ENCODE assay signal across 24 cellular contexts in genomic region chr12:130236421-130236820, GRCh38.
DNase-seq lines count a peak whose midpoint lies in the region; ATAC-seq and TF ChIP-seq lines count a peak whose summit lies in the region.
"Had no signal": no experiment of that assay in that cellular context is flagged by ENCODE, and none has a peak within 500 bp of the region (broad histone marks: within the 10 kb centered on the region; RNA-seq: fewer than 3 reads in every experiment).

No MANE protein-coding gene starts in this region.

- intact Hi-C loops in cardiac septum (cut with DNase I): no loop called here
- intact Hi-C loops in left cardiac atrium (cut with DNase I): no loop called here
- intact Hi-C loops in posterior vena cava (cut with DNase I): no loop called here

- ATAC-seq in left cardiac atrium (no peak), GM18907 (IDR thresholded peaks at IDR 0.05; ENCODE audit: unreplicated experiment) (no peak)
- ATAC-seq in activated T-cell treated with anti-CD3 and anti-CD28 coated beads, Interleukin-2, amount 50 U/mL, for 72 hours (replicated peaks in 1 of 2): no peak
- ATAC-seq: A549 had no signal

- H3K9me3 ChIP-seq in endodermal cell (ENCODE audit: control insufficient read depth, low read length): no peaks in the 10 kb centered on the region
- H3K9me3 ChIP-seq: BE2C had no signal

- H3K4me1 Mint-ChIP-seq in endodermal cell: no peaks in the 10 kb centered on the region
- no peaks in the 10 kb centered on the region for H3K4me1 Mint-ChIP-seq in activated T-cell treated with anti-CD3 and anti-CD28 coated beads, Interleukin-2, amount 50 U/mL, for 72 hours (ENCODE audit: low read depth)
- H3K4me1 Mint-ChIP-seq: CD14-positive monocyte; CD4-positive, alpha-beta memory T cell; CD4-positive, CD25-positive, alpha-beta regulatory T cell; CD8-positive, alpha-beta memory T cell had no signal

- peaks cover 4% of the 10 kb centered on the region for H3K9me3 Mint-ChIP-seq in endodermal cell
- peaks cover 0 to 11% of the 10 kb centered on the region in 2 donors for H3K9me3 Mint-ChIP-seq in activated T-cell treated with anti-CD3 and anti-CD28 coated beads, Interleukin-2, amount 50 U/mL, for 72 hours

- H3K36me3 ChIP-seq in endodermal cell (ENCODE audit: control insufficient read depth, insufficient read depth, low read length): no peaks in the 10 kb centered on the region
- H3K36me3 ChIP-seq: BE2C, BLaER1 had no signal

- 85 to 93% methylated on average over 9 to 10 of the region's 10 CpGs for WGBS in endodermal cell (ENCODE audit: insufficient coverage in 1 of 2, insufficient read length in 1 of 2), 2 experiments

- H3K27me3 Mint-ChIP-seq in endodermal cell (ENCODE audit: insufficient read depth): peaks cover 76% of the 10 kb centered on the region
- peaks cover 15% of the 10 kb centered on the region for H3K27me3 Mint-ChIP-seq in activated T-cell treated with anti-CD3 and anti-CD28 coated beads, Interleukin-2, amount 50 U/mL, for 72 hours (ENCODE audit: low read depth)
- H3K27me3 Mint-ChIP-seq: CD4-positive, CD25-positive, alpha-beta regulatory T cell had no signal

- no peak overlapping the region for H3K27ac Mint-ChIP-seq in endodermal cell
- H3K27ac Mint-ChIP-seq in activated T-cell treated with anti-CD3 and anti-CD28 coated beads, Interleukin-2, amount 50 U/mL, for 72 hours: no peak overlapping the region
- H3K27ac Mint-ChIP-seq: CD14-positive monocyte; CD4-positive, alpha-beta memory T cell; CD4-positive, CD25-positive, alpha-beta regulatory T cell; CD8-positive, alpha-beta memory T cell had no signal

- H3K36me3 Mint-ChIP-seq in endodermal cell (ENCODE audit: low read depth): no peaks in the 10 kb centered on the region
- H3K36me3 Mint-ChIP-seq in activated T-cell treated with anti-CD3 and anti-CD28 coated beads, Interleukin-2, amount 50 U/mL, for 72 hours (ENCODE audit: insufficient read depth in 2 of 2): peaks cover 0 to 3% of the 10 kb centered on the region in 2 donors
- H3K36me3 Mint-ChIP-seq: CD14-positive monocyte; CD4-positive, alpha-beta memory T cell; CD4-positive, CD25-positive, alpha-beta regulatory T cell; CD8-positive, alpha-beta memory T cell had no signal

- H3K4me3 ChIP-seq in endodermal cell (ENCODE audit: low read length): no peak overlapping the region
- H3K4me3 ChIP-seq: A549, BLaER1 had no signal

- no peak for TF ChIP-seq CTCF in endodermal cell (conservative IDR thresholded peaks at IDR 0.05)

- peaks cover 38% of the 10 kb centered on the region for H3K27me3 ChIP-seq in endodermal cell (ENCODE audit: control insufficient read depth, insufficient read depth, low read length, poor library complexity, severe bottlenecking)
- H3K27me3 ChIP-seq: BLaER1 had no signal

- H3K9ac ChIP-seq in endodermal cell (ENCODE audit: extremely low read depth, low read length, poor library complexity, severe bottlenecking): no peak overlapping the region
- H3K9ac ChIP-seq: BLaER1 had no signal

- H3K4me3 Mint-ChIP-seq in endodermal cell: no peak overlapping the region
- no peak overlapping the region for H3K4me3 Mint-ChIP-seq in activated T-cell treated with anti-CD3 and anti-CD28 coated beads, Interleukin-2, amount 50 U/mL, for 72 hours
- H3K4me3 Mint-ChIP-seq: CD14-positive monocyte; CD4-positive, alpha-beta memory T cell; CD4-positive, CD25-positive, alpha-beta regulatory T cell; CD8-positive, alpha-beta memory T cell had no signal

- H3K4me1 ChIP-seq in endodermal cell (ENCODE audit: control insufficient read depth, insufficient read depth, low read length): no peaks in the 10 kb centered on the region
- H3K4me1 ChIP-seq: A549, BE2C, BLaER1 had no signal

- DNase-seq in cardiac septum (ENCODE audit: low spot score): peak; percentile 15
- no peak for DNase-seq in left cardiac atrium
- DNase-seq in cerebellum (ENCODE audit: low spot score): peak; percentile 20
- peak; percentile 29 for DNase-seq in endodermal cell
- peak; percentile 23 for DNase-seq in posterior vena cava (ENCODE audit: low spot score)
- no peak for DNase-seq in activated T-cell treated with anti-CD3 and anti-CD28 coated beads, Interleukin-2, amount 50 U/mL, for 72 hours
- no peak for DNase-seq in AG08395 (ENCODE audit: low spot score)
- DNase-seq: BE2C; CD4-positive, alpha-beta memory T cell; CD4-positive, CD25-positive, alpha-beta regulatory T cell; CD8-positive, alpha-beta memory T cell; COR-L47; DMS 273 treated with DMSO at 0.1 percent for 48 hours; DMS153; DMS53; DMS79; DND-41; EL; GF-D8 had no signal

- H3K27ac ChIP-seq in endodermal cell (ENCODE audit: low read depth, low read length): no peak overlapping the region
- H3K27ac ChIP-seq: 22Rv1, A549, BLaER1 had no signal

Comparison
In these comparisons a context has a peak if more than half of its experiments do, and no peak if none do; other contexts are left out.
1. DNase-seq: peak in cardiac septum (single experiment), cerebellum (single experiment), endodermal cell (single experiment) and posterior vena cava (single experiment); none in left cardiac atrium (single experiment), activated T-cell treated with anti-CD3 and anti-CD28 coated beads, Interleukin-2, amount 50 U/mL, for 72 hours (0 of 2) and AG08395 (single experiment).